1 cellular context compared by ENCODE assay signal in the genomic region with DNA sequence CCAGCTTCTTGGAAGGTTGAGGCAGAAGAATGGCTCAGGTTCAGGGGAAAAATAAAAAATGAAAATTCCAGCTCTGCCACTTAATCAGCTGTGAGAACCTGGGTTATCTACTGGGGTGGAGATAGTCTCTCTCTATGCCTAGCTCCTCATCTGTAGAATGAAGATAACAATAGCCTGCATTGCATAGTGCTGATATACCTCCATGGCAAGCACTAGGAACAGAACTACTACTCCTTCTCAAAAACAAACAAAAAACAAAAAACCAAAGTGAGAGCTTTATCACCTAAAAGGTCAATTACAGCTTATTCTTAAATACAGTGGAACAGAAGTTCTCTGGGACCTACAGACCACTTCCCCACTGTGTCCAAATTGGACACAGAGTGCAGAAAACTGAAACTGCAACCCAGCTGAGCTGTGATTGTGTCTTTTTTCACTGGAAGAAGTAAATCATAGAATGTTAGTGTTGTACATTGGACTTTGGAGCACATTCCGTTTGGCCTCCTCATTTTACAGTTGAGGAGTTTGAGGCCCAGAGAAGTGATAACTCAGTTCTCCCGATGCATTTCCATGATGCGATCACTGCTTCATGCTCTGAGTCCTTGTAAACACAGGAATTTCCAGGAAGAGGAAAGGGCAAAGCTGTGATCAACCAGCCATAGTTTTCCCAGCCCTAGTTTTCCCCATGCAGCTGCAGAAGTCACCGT.
TF ChIP-seq lines count a peak whose summit lies in the region.

No MANE protein-coding gene starts in this region.

TF ChIP-seq in K562, 482 proteins besides CTCF, POLR2A, EP300 and RAD21 (continued from another document and continues in another):
- TF ChIP-seq, protein P1, sequence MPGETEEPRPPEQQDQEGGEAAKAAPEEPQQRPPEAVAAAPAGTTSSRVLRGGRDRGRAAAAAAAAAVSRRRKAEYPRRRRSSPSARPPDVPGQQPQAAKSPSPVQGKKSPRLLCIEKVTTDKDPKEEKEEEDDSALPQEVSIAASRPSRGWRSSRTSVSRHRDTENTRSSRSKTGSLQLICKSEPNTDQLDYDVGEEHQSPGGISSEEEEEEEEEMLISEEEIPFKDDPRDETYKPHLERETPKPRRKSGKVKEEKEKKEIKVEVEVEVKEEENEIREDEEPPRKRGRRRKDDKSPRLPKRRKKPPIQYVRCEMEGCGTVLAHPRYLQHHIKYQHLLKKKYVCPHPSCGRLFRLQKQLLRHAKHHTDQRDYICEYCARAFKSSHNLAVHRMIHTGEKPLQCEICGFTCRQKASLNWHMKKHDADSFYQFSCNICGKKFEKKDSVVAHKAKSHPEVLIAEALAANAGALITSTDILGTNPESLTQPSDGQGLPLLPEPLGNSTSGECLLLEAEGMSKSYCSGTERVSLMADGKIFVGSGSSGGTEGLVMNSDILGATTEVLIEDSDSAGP (CRISPR knock-in tag; IDR thresholded peaks at IDR 0.05) = no peak
- TF ChIP-seq ZC3H4 (CRISPR knock-in tag; IDR thresholded peaks at IDR 0.05; ENCODE audit: borderline replicate concordance) (no peak), TBL1XR1 (IDR thresholded peaks at IDR 0.05; ENCODE audit: low read length in 2 of 2) (peak in 1 of 2 experiments; percentile 88; a peak in 3 of 4 replicates), NEUROD1 (IDR thresholded peaks at IDR 0.05; ENCODE audit: borderline replicate concordance, low read depth, low read length, partially characterized antibody) (peak; percentile 74), ZNF778 (CRISPR knock-in tag; IDR thresholded peaks at IDR 0.05) (no peak), MTA3 (IDR thresholded peaks at IDR 0.05; ENCODE audit: borderline replicate concordance) (no peak), MEF2D (tag; conservative IDR thresholded peaks at IDR 0.05; ENCODE audit: low read depth) (peak; percentile 74), ATF7 (IDR thresholded peaks at IDR 0.05) (0 out of 2 replicates have a peak, but pooled peaks have one; percentile 29), ZNF282 (CRISPR knock-in tag; IDR thresholded peaks at IDR 0.05) (no peak), STAT5A (IDR thresholded peaks at IDR 0.05; ENCODE audit: borderline replicate concordance, low read length) (peak; percentile 82), ZBTB8A (IDR thresholded peaks at IDR 0.05; ENCODE audit: partially characterized antibody) (no peak), ZNF76 (CRISPR knock-in tag; IDR thresholded peaks at IDR 0.05; ENCODE audit: borderline replicate concordance) (no peak), MYC (IDR thresholded peaks at IDR 0.05; ENCODE audit: low read depth, low read length) (0 out of 2 replicates have a peak, but pooled peaks have one; percentile 49), MYC (CRISPR knock-in tag; IDR thresholded peaks at IDR 0.05; ENCODE audit: borderline replicate concordance, low read depth) (no peak), ZFP30 (CRISPR knock-in tag; IDR thresholded peaks at IDR 0.05; ENCODE audit: borderline replicate concordance) (no peak), MCM5 (IDR thresholded peaks at IDR 0.05; ENCODE audit: low read depth) (no peak), ZNF77 (CRISPR knock-in tag; IDR thresholded peaks at IDR 0.05) (no peak), ZNF263 (CRISPR knock-in tag; IDR thresholded peaks at IDR 0.05; ENCODE audit: borderline replicate concordance) (no peak), ZNF551 (CRISPR knock-in tag; IDR thresholded peaks at IDR 0.05) (no peak), HDAC3 (IDR thresholded peaks at IDR 0.05; ENCODE audit: borderline replicate concordance, partially characterized antibody) (peak; percentile 58), KDM4B (IDR thresholded peaks at IDR 0.05; ENCODE audit: borderline replicate concordance in 2 of 2, low read depth in 1 of 2) (no peak), CREM (IDR thresholded peaks at IDR 0.05; ENCODE audit: low read depth) (0 out of 2 replicates have a peak, but pooled peaks have one; percentile 37), ZFP36 (IDR thresholded peaks at IDR 0.05; ENCODE audit: low read depth, low read length, partially characterized antibody) (no peak), DNMT1 (IDR thresholded peaks at IDR 0.05) (no peak), ZNF165 (CRISPR knock-in tag; IDR thresholded peaks at IDR 0.05; ENCODE audit: borderline replicate concordance) (no peak), ZNF830 (CRISPR knock-in tag; IDR thresholded peaks at IDR 0.05) (no peak), DIDO1 (tag; IDR thresholded peaks at IDR 0.05; ENCODE audit: low read depth) (no peak; the same call in 1 of the 2 replicates), HSF4 (CRISPR knock-in tag; IDR thresholded peaks at IDR 0.05; ENCODE audit: borderline replicate concordance) (no peak), CBX8 (IDR thresholded peaks at IDR 0.05; ENCODE audit: borderline replicate concordance, extremely low read depth, low read depth, low read length, poor library complexity, severe bottlenecking) (no peak), CBFA2T3 (IDR thresholded peaks at IDR 0.05) (peak; percentile 97), TCFL5 (CRISPR knock-in tag; conservative IDR thresholded peaks at IDR 0.05) (no peak), ETV1 (tag; conservative IDR thresholded peaks at IDR 0.05; ENCODE audit: low read depth) (no peak), BACH1 (tag; IDR thresholded peaks at IDR 0.05) (no peak), TCF3 (CRISPR knock-in tag; IDR thresholded peaks at IDR 0.05) (peak; percentile 95), SRSF9 (IDR thresholded peaks at IDR 0.05; ENCODE audit: borderline replicate concordance, low read depth, low read length) (no peak), RFX7 (CRISPR knock-in tag; IDR thresholded peaks at IDR 0.05) (no peak), DPF2 (IDR thresholded peaks at IDR 0.05) (peak; percentile 97)
- TF ChIP-seq, protein P2, sequence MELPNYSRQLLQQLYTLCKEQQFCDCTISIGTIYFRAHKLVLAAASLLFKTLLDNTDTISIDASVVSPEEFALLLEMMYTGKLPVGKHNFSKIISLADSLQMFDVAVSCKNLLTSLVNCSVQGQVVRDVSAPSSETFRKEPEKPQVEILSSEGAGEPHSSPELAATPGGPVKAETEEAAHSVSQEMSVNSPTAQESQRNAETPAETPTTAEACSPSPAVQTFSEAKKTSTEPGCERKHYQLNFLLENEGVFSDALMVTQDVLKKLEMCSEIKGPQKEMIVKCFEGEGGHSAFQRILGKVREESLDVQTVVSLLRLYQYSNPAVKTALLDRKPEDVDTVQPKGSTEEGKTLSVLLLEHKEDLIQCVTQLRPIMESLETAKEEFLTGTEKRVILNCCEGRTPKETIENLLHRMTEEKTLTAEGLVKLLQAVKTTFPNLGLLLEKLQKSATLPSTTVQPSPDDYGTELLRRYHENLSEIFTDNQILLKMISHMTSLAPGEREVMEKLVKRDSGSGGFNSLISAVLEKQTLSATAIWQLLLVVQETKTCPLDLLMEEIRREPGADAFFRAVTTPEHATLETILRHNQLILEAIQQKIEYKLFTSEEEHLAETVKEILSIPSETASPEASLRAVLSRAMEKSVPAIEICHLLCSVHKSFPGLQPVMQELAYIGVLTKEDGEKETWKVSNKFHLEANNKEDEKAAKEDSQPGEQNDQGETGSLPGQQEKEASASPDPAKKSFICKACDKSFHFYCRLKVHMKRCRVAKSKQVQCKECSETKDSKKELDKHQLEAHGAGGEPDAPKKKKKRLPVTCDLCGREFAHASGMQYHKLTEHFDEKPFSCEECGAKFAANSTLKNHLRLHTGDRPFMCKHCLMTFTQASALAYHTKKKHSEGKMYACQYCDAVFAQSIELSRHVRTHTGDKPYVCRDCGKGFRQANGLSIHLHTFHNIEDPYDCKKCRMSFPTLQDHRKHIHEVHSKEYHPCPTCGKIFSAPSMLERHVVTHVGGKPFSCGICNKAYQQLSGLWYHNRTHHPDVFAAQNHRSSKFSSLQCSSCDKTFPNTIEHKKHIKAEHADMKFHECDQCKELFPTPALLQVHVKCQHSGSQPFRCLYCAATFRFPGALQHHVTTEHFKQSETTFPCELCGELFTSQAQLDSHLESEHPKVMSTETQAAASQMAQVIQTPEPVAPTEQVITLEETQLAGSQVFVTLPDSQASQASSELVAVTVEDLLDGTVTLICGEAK (IDR thresholded peaks at IDR 0.05) = no peak; the same call in none of the 2 replicates
- TF ChIP-seq, protein P2 (CRISPR knock-in tag; IDR thresholded peaks at IDR 0.05) = no peak
- TF ChIP-seq, protein P3, sequence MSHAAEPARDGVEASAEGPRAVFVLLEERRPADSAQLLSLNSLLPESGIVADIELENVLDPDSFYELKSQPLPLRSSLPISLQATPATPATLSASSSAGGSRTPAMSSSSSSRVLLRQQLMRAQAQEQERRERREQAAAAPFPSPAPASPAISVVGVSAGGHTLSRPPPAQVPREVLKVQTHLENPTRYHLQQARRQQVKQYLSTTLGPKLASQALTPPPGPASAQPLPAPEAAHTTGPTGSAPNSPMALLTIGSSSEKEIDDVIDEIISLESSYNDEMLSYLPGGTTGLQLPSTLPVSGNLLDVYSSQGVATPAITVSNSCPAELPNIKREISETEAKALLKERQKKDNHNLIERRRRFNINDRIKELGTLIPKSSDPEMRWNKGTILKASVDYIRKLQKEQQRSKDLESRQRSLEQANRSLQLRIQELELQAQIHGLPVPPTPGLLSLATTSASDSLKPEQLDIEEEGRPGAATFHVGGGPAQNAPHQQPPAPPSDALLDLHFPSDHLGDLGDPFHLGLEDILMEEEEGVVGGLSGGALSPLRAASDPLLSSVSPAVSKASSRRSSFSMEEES (CRISPR knock-in tag; IDR thresholded peaks at IDR 0.05) = no peak
- TF ChIP-seq, protein P4, sequence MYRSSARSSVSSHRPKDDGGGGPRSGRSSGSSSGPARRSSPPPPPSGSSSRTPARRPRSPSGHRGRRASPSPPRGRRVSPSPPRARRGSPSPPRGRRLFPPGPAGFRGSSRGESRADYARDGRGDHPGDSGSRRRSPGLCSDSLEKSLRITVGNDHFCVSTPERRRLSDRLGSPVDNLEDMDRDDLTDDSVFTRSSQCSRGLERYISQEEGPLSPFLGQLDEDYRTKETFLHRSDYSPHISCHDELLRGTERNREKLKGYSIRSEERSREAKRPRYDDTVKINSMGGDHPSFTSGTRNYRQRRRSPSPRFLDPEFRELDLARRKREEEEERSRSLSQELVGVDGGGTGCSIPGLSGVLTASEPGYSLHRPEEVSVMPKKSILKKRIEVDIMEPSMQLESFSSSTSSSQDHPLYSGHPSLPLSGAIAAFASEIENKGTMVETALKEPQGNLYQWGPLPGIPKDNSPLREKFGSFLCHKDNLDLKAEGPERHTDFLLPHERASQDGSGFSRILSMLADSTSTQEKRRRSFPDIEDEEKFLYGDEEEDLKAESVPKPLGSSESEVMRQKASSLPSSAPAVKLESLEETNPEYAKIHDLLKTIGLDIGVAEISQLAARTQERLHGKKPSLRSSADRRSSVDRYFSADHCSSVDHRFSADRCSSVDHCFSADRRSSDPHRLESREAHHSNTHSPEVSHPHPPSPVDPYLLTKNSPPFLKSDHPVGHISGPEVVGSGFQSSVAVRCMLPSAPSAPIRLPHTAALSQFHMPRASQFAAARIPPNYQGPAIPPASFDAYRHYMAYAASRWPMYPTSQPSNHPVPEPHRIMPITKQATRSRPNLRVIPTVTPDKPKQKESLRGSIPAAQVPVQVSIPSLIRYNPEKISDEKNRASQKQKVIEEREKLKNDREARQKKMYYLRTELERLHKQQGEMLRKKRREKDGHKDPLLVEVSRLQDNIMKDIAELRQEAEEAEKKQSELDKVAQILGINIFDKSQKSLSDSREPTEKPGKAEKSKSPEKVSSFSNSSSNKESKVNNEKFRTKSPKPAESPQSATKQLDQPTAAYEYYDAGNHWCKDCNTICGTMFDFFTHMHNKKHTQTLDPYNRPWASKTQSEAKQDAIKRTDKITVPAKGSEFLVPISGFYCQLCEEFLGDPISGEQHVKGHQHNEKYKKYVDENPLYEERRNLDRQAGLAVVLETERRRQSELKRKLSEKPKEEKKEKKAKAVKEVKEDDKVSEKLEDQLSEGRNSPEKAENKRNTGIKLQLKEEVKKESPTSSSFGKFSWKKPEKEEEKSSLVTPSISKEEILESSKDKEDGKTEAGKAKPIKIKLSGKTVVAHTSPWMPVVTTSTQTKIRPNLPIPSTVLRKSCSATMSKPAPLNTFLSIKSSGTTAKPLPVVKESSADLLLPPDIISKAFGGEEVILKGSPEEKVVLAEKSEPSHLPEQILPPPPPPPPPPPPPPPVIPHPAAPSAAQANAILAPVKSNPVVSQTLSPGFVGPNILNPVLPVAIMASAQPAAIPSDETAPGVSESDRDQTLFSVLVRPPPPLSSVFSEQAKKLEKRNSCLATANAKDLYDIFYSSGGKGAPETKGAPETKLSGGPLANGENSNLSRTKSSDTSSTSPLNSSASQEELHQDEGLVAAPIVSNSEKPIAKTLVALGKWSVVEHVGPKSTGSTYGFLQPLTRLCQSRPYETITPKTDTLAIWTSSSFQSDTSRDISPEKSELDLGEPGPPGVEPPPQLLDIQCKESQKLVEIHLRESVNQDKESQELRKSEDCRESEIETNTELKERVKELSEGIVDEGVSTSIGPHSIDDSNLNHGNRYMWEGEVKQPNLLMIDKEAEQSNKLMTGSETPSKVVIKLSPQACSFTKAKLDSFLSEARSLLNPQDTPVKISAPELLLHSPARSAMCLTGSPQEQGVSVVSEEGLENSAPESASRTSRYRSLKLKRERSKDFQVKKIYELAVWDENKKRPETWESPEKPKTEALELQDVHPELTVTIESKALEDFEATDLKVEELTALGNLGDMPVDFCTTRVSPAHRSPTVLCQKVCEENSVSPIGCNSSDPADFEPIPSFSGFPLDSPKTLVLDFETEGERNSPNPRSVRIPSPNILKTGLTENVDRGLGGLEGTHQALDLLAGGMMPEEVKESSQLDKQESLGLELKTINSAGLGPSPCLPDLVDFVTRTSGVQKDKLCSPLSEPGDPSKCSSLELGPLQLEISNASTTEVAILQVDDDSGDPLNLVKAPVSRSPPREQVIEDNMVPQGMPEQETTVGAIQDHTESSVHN (IDR thresholded peaks at IDR 0.05; ENCODE audit: borderline replicate concordance in 1 of 2, low read depth in 1 of 2) = no peak
